In genomic region chr6:124008689-124009371, GRCh38 we compare ENCODE assay signal across 23 cellular contexts.
"Had no signal": no experiment of that assay in that cellular context is flagged by ENCODE, and none has a peak within 500 bp of the region (broad histone marks: within the 10 kb centered on the region; RNA-seq: fewer than 3 reads in every experiment).

No MANE protein-coding gene starts in this region.

- H3K27ac ChIP-seq: brain microvascular endothelial cell, colonic mucosa, left lung, neural progenitor cell, vagina had no signal

- H3K4me3 Mint-ChIP-seq: activated naive CD4-positive, alpha-beta T cell treated with anti-CD3 and anti-CD28 coated beads, Interleukin-2, amount 10 ng/mL, durations not matched to agents 7 days and 5 days; mesothelial cell of epicardium; neural progenitor cell; stimulated activated naive CD8-positive, alpha-beta T cell treated with anti-CD3 and anti-CD28 coated beads, Interleukin-15, amount 100 ng/mL, for 72 hours had no signal

- H3K9ac ChIP-seq: neural progenitor cell had no signal

- H3K4me2 ChIP-seq: neural progenitor cell had no signal

- H3K9me3 ChIP-seq: colonic mucosa, left lung, vagina had no signal

- H2AFZ ChIP-seq: neural progenitor cell had no signal

- H3K4me1 Mint-ChIP-seq: activated naive CD4-positive, alpha-beta T cell treated with anti-CD3 and anti-CD28 coated beads, Interleukin-2, amount 10 ng/mL, durations not matched to agents 7 days and 5 days; mesothelial cell of epicardium; stimulated activated naive CD8-positive, alpha-beta T cell treated with anti-CD3 and anti-CD28 coated beads, Interleukin-15, amount 100 ng/mL, for 72 hours had no signal

- H3K4me1 ChIP-seq: colonic mucosa, left lung, neural progenitor cell, vagina had no signal

- H3K27ac Mint-ChIP-seq: activated naive CD4-positive, alpha-beta T cell treated with anti-CD3 and anti-CD28 coated beads, Interleukin-2, amount 10 ng/mL, durations not matched to agents 7 days and 5 days; mesothelial cell of epicardium; neural progenitor cell; progenitor cell of endocrine pancreas; stimulated activated naive CD8-positive, alpha-beta T cell treated with anti-CD3 and anti-CD28 coated beads, Interleukin-15, amount 100 ng/mL, for 72 hours had no signal

- H3K27me3 ChIP-seq: brain microvascular endothelial cell, colonic mucosa, left lung, neural progenitor cell, vagina had no signal

- H3K4me3 ChIP-seq: colonic mucosa, left lung, neural progenitor cell, vagina had no signal

- H3K36me3 Mint-ChIP-seq: activated naive CD4-positive, alpha-beta T cell treated with anti-CD3 and anti-CD28 coated beads, Interleukin-2, amount 10 ng/mL, durations not matched to agents 7 days and 5 days; mesothelial cell of epicardium; neural progenitor cell had no signal

- DNase-seq: activated CD4-positive, alpha-beta T cell treated with anti-CD3 and anti-CD28 coated beads, Interleukin-2, amount 50 U/mL, for 1 hour; activated CD8-positive, alpha-beta memory T cell treated with anti-CD3 and anti-CD28 coated beads for 24 hours; activated CD8-positive, alpha-beta memory T cell treated with anti-CD3 and anti-CD28 coated beads, Interleukin-2, amount 50 U/mL, for 48 hours; activated effector memory CD4-positive, alpha-beta T cell treated with Interleukin-2 at 50 U/mL for 16 hours; activated naive CD4-positive, alpha-beta T cell treated with anti-CD3 and anti-CD28 coated beads, Interleukin-2, amount 10 ng/mL, durations not matched to agents 7 days and 5 days; activated T-cell treated with anti-CD3 and anti-CD28 coated beads, Interleukin-2, amount 50 U/mL, for 48 hours; aorta; brain microvascular endothelial cell; central memory CD4-positive, alpha-beta T cell; colonic mucosa; head of caudate nucleus; kidney; left lung; right cardiac atrium; small intestine; stimulated activated CD4-positive, alpha-beta T cell treated with anti-CD3 and anti-CD28 coated beads, Interleukin-15, amount 100 ng/mL, for 24 hours; stimulated activated CD4-positive, alpha-beta T cell treated with anti-CD3 and anti-CD28 coated beads, Interleukin-2, amount 100 ng/mL, for 48 hours; stimulated activated naive CD8-positive, alpha-beta T cell treated with anti-CD3 and anti-CD28 coated beads, Interleukin-15, amount 100 ng/mL, for 72 hours; trophoblast cell had no signal

- H3K36me3 ChIP-seq: brain microvascular endothelial cell, colonic mucosa, left lung, neural progenitor cell, vagina had no signal

- H3K27me3 Mint-ChIP-seq: activated naive CD4-positive, alpha-beta T cell treated with anti-CD3 and anti-CD28 coated beads, Interleukin-2, amount 10 ng/mL, durations not matched to agents 7 days and 5 days; progenitor cell of endocrine pancreas; stimulated activated naive CD8-positive, alpha-beta T cell treated with anti-CD3 and anti-CD28 coated beads, Interleukin-15, amount 100 ng/mL, for 72 hours had no signal

- H3K9me3 Mint-ChIP-seq: activated naive CD4-positive, alpha-beta T cell treated with anti-CD3 and anti-CD28 coated beads, Interleukin-2, amount 10 ng/mL, durations not matched to agents 7 days and 5 days; neural progenitor cell had no signal
